8 cellular contexts compared by ENCODE assay signal in the genomic region with DNA sequence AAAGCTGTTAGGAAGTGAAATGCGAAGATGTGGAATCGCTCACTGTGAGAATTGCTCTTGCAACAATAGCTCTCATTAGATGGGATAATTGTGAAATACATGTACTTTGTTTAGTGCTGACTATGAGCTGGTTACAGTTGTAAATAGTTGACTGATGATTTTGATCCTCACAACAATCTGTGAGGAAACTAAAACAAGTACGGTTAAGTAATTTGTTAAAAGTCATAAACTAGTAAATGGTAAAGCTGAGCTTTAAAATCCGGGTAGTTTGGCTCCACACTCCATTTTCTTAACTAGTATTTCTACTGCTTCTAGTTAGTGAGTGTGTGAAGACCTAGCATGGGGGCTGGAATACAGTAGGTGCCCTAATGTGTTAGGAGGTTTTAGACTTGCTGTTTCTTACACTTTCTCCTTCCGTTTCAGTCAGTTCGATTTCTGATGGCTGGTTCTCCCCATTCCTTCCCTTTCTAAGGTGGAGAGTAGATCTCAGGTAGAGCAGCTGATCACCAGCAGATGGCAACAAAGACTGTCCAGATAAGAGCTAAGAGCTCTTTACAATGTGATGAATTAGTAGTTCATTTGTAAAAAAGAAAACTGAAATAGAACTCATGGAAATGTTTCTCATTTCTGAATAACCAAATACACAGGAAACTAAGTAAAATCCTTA. TPM values are rescaled to one million over a fixed set of nuclear protein-coding genes. Genes with fewer than 3 reads are reported as not detected.
DNase-seq lines count a peak whose midpoint lies in the region; ATAC-seq and TF ChIP-seq lines count a peak whose summit lies in the region.

No MANE protein-coding gene starts in this region.

- BruUV-seq in Calu3 (replicated peaks; lab: Mats Ljungman, UMichigan): no TSS peak

- H3K27ac Mint-ChIP-seq in Calu3 (ENCODE audit: unreplicated experiment) (peak overlapping the region; percentile 60), neural crest cell (ENCODE audit: unreplicated experiment) (no peak overlapping the region)

- H3K4me3 Mint-ChIP-seq in Calu3 (ENCODE audit: low read depth, unreplicated experiment) (peak overlapping the region; percentile 14), neural crest cell (no peak overlapping the region)

- H3K4me1 Mint-ChIP-seq in Calu3 (ENCODE audit: low read depth, unreplicated experiment) (peaks cover 11% of the 10 kb centered on the region), neural crest cell (peaks cover 4% of the 10 kb centered on the region)

- DNase-seq in Calu3: no peak
- peak; percentile 62 to 89 (median 64) for DNase-seq in NCI-H1417 (lab: John Stamatoyannopoulos, UW)
- DNase-seq in SW480 (ENCODE audit: low spot score): peak; percentile 81
- peak; percentile 22 to 39 for DNase-seq in erythroblast (lab: John Stamatoyannopoulos, UW)
- no peak for DNase-seq in neural crest cell (ENCODE audit: low read depth, low spot score)

- TF ChIP-seq CTCF in Calu3 (IDR thresholded peaks at IDR 0.05; ENCODE audit: unreplicated experiment): peak; percentile 58
- TF ChIP-seq CTCF in neural crest cell (conservative IDR thresholded peaks at IDR 0.05): peak; percentile 71

- peak; percentile 20 for ATAC-seq in GM19351 (IDR thresholded peaks at IDR 0.05; ENCODE audit: unreplicated experiment)
- ATAC-seq in HG03520 (IDR thresholded peaks at IDR 0.05; ENCODE audit: unreplicated experiment): no peak
- no peak for ATAC-seq in GM18873 (IDR thresholded peaks at IDR 0.05; ENCODE audit: low FRiP score, unreplicated experiment)

- H3K36me3 Mint-ChIP-seq in Calu3 (ENCODE audit: insufficient read depth, unreplicated experiment): no peaks in the 10 kb centered on the region
- H3K36me3 Mint-ChIP-seq in neural crest cell (ENCODE audit: low read depth): no peaks in the 10 kb centered on the region

- no peak for TF ChIP-seq POLR2A in erythroblast (IDR thresholded peaks at IDR 0.05; ENCODE audit: low read length)

- H3K27me3 Mint-ChIP-seq in Calu3 (ENCODE audit: unreplicated experiment) (no peaks in the 10 kb centered on the region), neural crest cell (ENCODE audit: low read depth) (no peaks in the 10 kb centered on the region)

- intact Hi-C loops in Calu3 (cut with micrococcal nuclease; ENCODE audit: unreplicated experiment): loop anchor here (1.0 to 10.0 kb wide), 6 partner anchors 66 to 371 kb away; partner anchors contain the start of gene PDE3B

- H3K9me3 Mint-ChIP-seq in Calu3 (ENCODE audit: low read depth, unreplicated experiment): no peaks in the 10 kb centered on the region
- H3K9me3 Mint-ChIP-seq in neural crest cell: no peaks in the 10 kb centered on the region

- CTCF ChIA-PET in Calu3 (lab: Charles Lee): interaction anchor here (0.6 to 4.5 kb wide), 29 partner anchors 10 to 371 kb away, joined by 3 to 124 read pairs (median 5); partner anchors contain the start of genes CALCB, CYP2R1 and PDE3B

RNA-seq across cellular contexts. Expression of gene CYP2R1, which starts 16.3 kb away (rescaled TPM):
- 21.0 and 21.4 TPM in 2 replicates for total RNA-seq in Calu3 (2022)
- total RNA-seq in neural crest cell: 16.9 and 18.5 TPM in 2 replicates

Comparison
In these comparisons a context has a peak if more than half of its experiments do, and no peak if none do; other contexts are left out.
1. DNase-seq: peak in NCI-H1417 (3 of 3), SW480 (single experiment) and erythroblast (2 of 2); none in Calu3 (single experiment) and neural crest cell (single experiment).